26 cellular contexts compared by ENCODE assay signal in the genomic region with DNA sequence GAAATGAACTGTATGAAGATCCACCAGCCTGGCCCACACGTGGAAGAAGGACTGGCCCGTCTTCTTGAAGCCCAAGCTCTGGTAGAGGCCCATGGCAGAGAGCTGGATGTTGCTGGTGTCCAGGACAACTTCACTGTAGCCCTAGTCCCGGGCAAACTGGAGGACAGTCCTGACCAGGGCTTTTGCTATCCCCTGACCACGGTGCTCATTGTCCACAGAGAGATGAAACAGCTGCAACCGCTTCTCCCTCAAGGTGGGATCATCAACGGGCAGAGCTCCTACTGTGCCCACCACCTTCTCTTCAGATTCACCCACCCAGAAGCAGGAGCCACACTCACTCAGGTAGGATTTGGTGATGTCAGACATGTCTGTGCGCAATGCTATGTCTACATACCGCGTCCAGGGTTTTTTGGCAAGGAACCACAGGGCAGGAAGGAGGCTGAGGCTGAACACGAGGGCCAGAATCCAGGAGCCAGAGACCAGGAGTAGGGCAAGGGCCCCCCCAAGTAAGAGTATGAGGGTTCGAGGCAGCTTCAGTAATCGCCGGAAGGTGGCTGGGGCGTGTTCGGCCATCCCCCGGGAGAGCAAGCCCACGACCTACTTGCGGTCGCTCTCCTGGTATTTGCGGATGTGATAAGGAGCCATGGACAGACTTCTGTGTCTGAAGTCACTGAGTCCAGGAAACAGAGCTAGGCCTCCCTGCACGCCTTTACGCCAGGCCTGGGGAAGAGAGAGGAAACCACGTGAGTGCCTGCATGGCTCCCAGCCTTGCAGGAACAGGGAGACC. TPM values are rescaled to one million over a fixed set of nuclear protein-coding genes. Genes with fewer than 3 reads are reported as not detected.
DNase-seq lines count a peak whose midpoint lies in the region; ATAC-seq, FAIRE-seq and TF ChIP-seq lines count a peak whose summit lies in the region.
"Had no signal": no experiment of that assay in that cellular context is flagged by ENCODE, and none has a peak within 500 bp of the region (broad histone marks: within the 10 kb centered on the region; RNA-seq: fewer than 3 reads in every experiment).

No MANE protein-coding gene starts in this region.

- intact Hi-C loops in body of pancreas (cut with DNase I) (no loop called here), kidney (cut with DNase I) (no loop called here), sciatic nerve (cut with DNase I) (no loop called here)

- no peak for ATAC-seq in body of pancreas
- ATAC-seq in sciatic nerve, result peak; percentile 42
- no peak for ATAC-seq in HG02938 (IDR thresholded peaks at IDR 0.05; ENCODE audit: unreplicated experiment)
- ATAC-seq: gastrocnemius medialis, GM12878, WTC11 had no signal

- peaks cover 15% of the 10 kb centered on the region for H3K4me1 ChIP-seq in body of pancreas
- H3K4me1 ChIP-seq in kidney (ENCODE audit: control insufficient read depth in 1 of 2, insufficient read depth in 1 of 2, low read depth in 1 of 2, low read length in 2 of 2), result peaks cover 27 to 29% of the 10 kb centered on the region in 2 donors
- H3K4me1 ChIP-seq: gastrocnemius medialis had no signal

- no peaks in the 10 kb centered on the region for H3K9me3 ChIP-seq in body of pancreas
- H3K9me3 ChIP-seq in kidney (ENCODE audit: control insufficient read depth in 1 of 2, low read length in 2 of 2), result no peaks in the 10 kb centered on the region
- H3K9me3 ChIP-seq: gastrocnemius medialis had no signal

- H3K36me3 ChIP-seq in body of pancreas (replicated peaks in 1 of 2; ENCODE audit: insufficient read depth in 1 of 2, low read depth in 2 of 2) (no peaks in the 10 kb centered on the region), kidney (ENCODE audit: control insufficient read depth in 1 of 2, insufficient read depth in 2 of 2, low read length in 2 of 2) (no peaks in the 10 kb centered on the region)
- H3K36me3 ChIP-seq: gastrocnemius medialis had no signal

- TF ChIP-seq POLR2A in body of pancreas (IDR thresholded peaks at IDR 0.05), result no peak

- no peak overlapping the region for H3K9ac ChIP-seq in kidney (ENCODE audit: low read length in 2 of 2)

- H3K27me3 ChIP-seq in body of pancreas, result no peaks in the 10 kb centered on the region
- H3K27me3 ChIP-seq: gastrocnemius medialis had no signal

- 67 to 81% methylated on average over 15 to 23 of the region's 23 CpGs for WGBS in body of pancreas, 2 donors

- H3K4me3 ChIP-seq in body of pancreas (no peak overlapping the region), kidney (ENCODE audit: low read length in 2 of 2) (peak overlapping the region; percentile 21 to 61)
- H3K4me3 ChIP-seq: gastrocnemius medialis, GM12878 had no signal

- peak; percentile 27 for DNase-seq in GDM1 (lab: John Stamatoyannopoulos, UW)
- no peak for DNase-seq in body of pancreas
- DNase-seq in kidney, result no peak
- DNase-seq in sciatic nerve (ENCODE audit: low spot score), result no peak
- DNase-seq in activated CD4-positive, alpha-beta T cell treated with anti-CD3 and anti-CD28 coated beads, Interleukin-2, amount 50 U/mL, for 1 hour, result no peak
- no peak for DNase-seq in NCI-H1694 treated with DMSO at 0.1 percent for 48 hours (lab: John Stamatoyannopoulos, UW)
- no peak for DNase-seq in amniotic stem cell (lab: John Stamatoyannopoulos, UW)
- DNase-seq: activated CD4-positive, alpha-beta memory T cell treated with anti-CD3 and anti-CD28 coated beads, Interleukin-2, amount 10 ng/mL, durations not matched to agents 7 days and 5 days; activated gamma-delta T cell treated with Interleukin-2 at 50 U/mL for 16 hours; caudate nucleus; CD4-positive, alpha-beta T cell; DMS53; gastrocnemius medialis; NCI-H187; NCI-H2227 treated with DMSO at 0.1 percent for 48 hours; NCI-H82; OCI-M1; stimulated activated CD8-positive, alpha-beta memory T cell treated with anti-CD3 and anti-CD28 coated beads, Interleukin-4, amount 100 ng/mL, for 48 hours had no signal

- no peak for FAIRE-seq in kidney (lab: Jason Lieb, UNC)
- FAIRE-seq: GM12878, GM19239, H1 had no signal

- H3K27ac ChIP-seq in body of pancreas (peak overlapping the region in 3 of 4 donors; percentile 21 to 38 (median 27)), kidney (ENCODE audit: low read depth in 2 of 2, low read length in 2 of 2) (peak overlapping the region; percentile 13 to 43)
- H3K27ac ChIP-seq: gastrocnemius medialis had no signal

- no peak for TF ChIP-seq CTCF in body of pancreas (IDR thresholded peaks at IDR 0.05)
- TF ChIP-seq CTCF in kidney (IDR thresholded peaks at IDR 0.05; ENCODE audit: borderline replicate concordance, extremely low read depth, insufficient read depth), result no peak

RNA-seq across cellular contexts. Expression of a gene that starts 36.3 kb away (rescaled TPM):
- 10 to 100 TPM; 12.5 to 14.5 TPM for total RNA-seq in body of pancreas
- total RNA-seq in kidney, result 25.3 TPM
- 42.2 TPM for polyA plus RNA-seq in kidney (ENCODE audit: insufficient read depth, low read depth, low replicate concordance)
- 16.1 TPM for total RNA-seq in sciatic nerve

RNA-seq across cellular contexts. Expression of a gene that starts 58.6 kb away (rescaled TPM):
- total RNA-seq in body of pancreas (not detected), kidney (94.4 TPM), sciatic nerve (not detected)
- 1,820 TPM for polyA plus RNA-seq in kidney (ENCODE audit: insufficient read depth, low read depth, low replicate concordance)
- total RNA-seq: activated CD4-positive, alpha-beta memory T cell treated with anti-CD3 and anti-CD28 coated beads, Interleukin-2, amount 10 ng/mL, durations not matched to agents 7 days and 5 days; CD4-positive, alpha-beta T cell; GM12878; H1; mononuclear cell; T-helper 1 cell treated with Interleukin-12 subunit alpha and Interleukin-12 subunit beta and Interleukin-4 antibody, amounts not matched to agents 30 ng/mL and 1 ng/mL, for 36 hours; WTC11 had no signal
- polyA plus RNA-seq: esophagus, GM12878, H1 had no signal

Comparison
In these comparisons a context has a peak if more than half of its experiments do, and no peak if none do; other contexts are left out.
1. H3K4me3 ChIP-seq: peak in kidney (2 of 2); none in body of pancreas (0 of 2).
2. RNA of a gene that starts 58.6 kb away (total RNA-seq): 94.4 TPM in kidney (single experiment); not detected in body of pancreas and not detected in sciatic nerve (single experiment); every median in the first group is over 10 times any median in the second.